In genomic region chr15:95591886-95592285, GRCh38 we compare ENCODE assay signal across 34 cellular contexts.
"Had no signal": no experiment of that assay in that cellular context is flagged by ENCODE, and none has a peak within 500 bp of the region (broad histone marks: within the 10 kb centered on the region; RNA-seq: fewer than 3 reads in every experiment).

No MANE protein-coding gene starts in this region.

- H3K36me3 ChIP-seq: adrenal gland, brain microvascular endothelial cell, cardiac muscle cell, SJCRH30 had no signal

- ATAC-seq: K562, Panc1 had no signal

- H3K27ac ChIP-seq: adrenal gland, brain microvascular endothelial cell, cardiac muscle cell, SJCRH30, SK-N-MC, VCaP had no signal

- H3K4me1 ChIP-seq: adrenal gland, SJCRH30 had no signal

- H3K4me3 ChIP-seq: adrenal gland, cardiac muscle cell, K562, SJCRH30, SK-N-MC had no signal

- H3K27me3 ChIP-seq: adrenal gland, brain microvascular endothelial cell, cardiac muscle cell, SJCRH30 had no signal

- H3K9me3 ChIP-seq: adrenal gland, SJCRH30 had no signal

- DNase-seq: activated B cell treated with CpG ODN at 0.5 μM for 24 hours; activated CD4-positive, alpha-beta memory T cell treated with anti-CD3 and anti-CD28 coated beads for 36 hours; activated CD4-positive, alpha-beta T cell treated with anti-CD3 and anti-CD28 coated beads for 4 hours; activated CD4-positive, alpha-beta T cell treated with anti-CD3 and anti-CD28 coated beads, Interleukin-2, amount 50 U/mL, for 1 hour; activated CD4-positive, CD25-positive, alpha-beta regulatory T cell treated with anti-CD3 and anti-CD28 coated beads, Interleukin-2, amount 50 U/mL, for 72 hours; activated CD8-positive, alpha-beta memory T cell treated with anti-CD3 and anti-CD28 coated beads, Interleukin-2, amount 50 U/mL, for 4 hours; activated gamma-delta T cell treated with Interleukin-2 at 50 U/mL for 16 hours; activated naive CD4-positive, alpha-beta T cell treated with anti-CD3 and anti-CD28 coated beads for 36 hours; activated T-cell treated with anti-CD3 and anti-CD28 coated beads for 4 hours; activated T-cell treated with anti-CD3 and anti-CD28 coated beads, Interleukin-2, amount 50 U/mL, for 4 hours; adrenal gland; anterior cingulate cortex; brain microvascular endothelial cell; NCI-H1105 treated with DMSO at 0.1 percent for 48 hours; NCI-H1436; NCI-H1694; NCI-H1930; NCI-H2081 treated with DMSO at 0.1 percent for 48 hours; NCI-H226; NCI-H446 treated with DMSO at 0.1 percent for 48 hours; NCI-H524; NCI-H69; NCI-H82; SHP77; SJCRH30; SW 1271; T-helper 1 cell; T-helper 2 cell; T-helper 9 cell had no signal
